8 cellular contexts compared by ENCODE assay signal in genomic region chr19:39846678-39847486, GRCh38. TPM values are rescaled to one million over a fixed set of nuclear protein-coding genes. Genes with fewer than 3 reads are reported as not detected.
DNase-seq lines count a peak whose midpoint lies in the region; ATAC-seq and TF ChIP-seq lines count a peak whose summit lies in the region.

No MANE protein-coding gene starts in this region.

- no peaks in the 10 kb centered on the region for H3K9me3 Mint-ChIP-seq in chondrocyte (ENCODE audit: low read depth)

- peaks cover 21% of the 10 kb centered on the region for H4K20me1 ChIP-seq in KMS-11 (ENCODE audit: insufficient read depth)

- DNase-seq in BJ (ENCODE audit: low read depth) (no peak), chondrocyte (ENCODE audit: low spot score) (no peak), mucosa of descending colon (peak in 1 of 3 donors; percentile 39), nucleus accumbens (lab: John Stamatoyannopoulos, UW) (no peak), LoVo (ENCODE audit: low spot score) (no peak), NCI-H2196 (lab: John Stamatoyannopoulos, UW; ENCODE audit: unreplicated experiment) (no peak), DMS 273 treated with DMSO at 0.1 percent for 48 hours (lab: John Stamatoyannopoulos, UW) (no peak)

- H3K4me3 Mint-ChIP-seq in chondrocyte (ENCODE audit: unreplicated experiment), result peak overlapping the region; percentile 95

- peak overlapping the region; percentile 73; the same call in 1 of the 2 replicates for H3K27ac ChIP-seq in KMS-11

- H3K9ac ChIP-seq in KMS-11, result peak overlapping the region; percentile 95; the same call in 1 of the 2 replicates

- H3K4me1 Mint-ChIP-seq in chondrocyte (ENCODE audit: low read depth), result peaks cover 50% of the 10 kb centered on the region

- H3K27me3 ChIP-seq in BJ (ENCODE audit: control insufficient read depth, insufficient read depth, low read length), result no peaks in the 10 kb centered on the region
- H3K27me3 ChIP-seq in KMS-11 (ENCODE audit: insufficient read depth, low read depth), result no peaks in the 10 kb centered on the region

- H3K36me3 Mint-ChIP-seq in chondrocyte (ENCODE audit: low read depth), result peaks cover 3% of the 10 kb centered on the region

- H3K27ac Mint-ChIP-seq in chondrocyte (ENCODE audit: unreplicated experiment), result peak overlapping the region; percentile 93

- H3K4me3 ChIP-seq in BJ (ENCODE audit: low read depth, low read length) (peak overlapping the region; percentile 67), KMS-11 (IDR thresholded peaks at IDR 0.05; ENCODE audit: insufficient read depth, low read depth, low read length) (no peak overlapping the region), mucosa of descending colon (peak overlapping the region; percentile 48)

- CTCF ChIA-PET in BJ (lab: Yijun Ruan, JAX), result interaction anchor here (0.7 to 7.8 kb wide), 6 partner anchors 8 to 82 kb away, joined by 3 to 104 read pairs (median 6); partner anchors contain the start of gene DYRK1B

- H3K36me3 ChIP-seq in BJ (ENCODE audit: control insufficient read depth, insufficient read depth, low read length), result no peaks in the 10 kb centered on the region
- no peaks in the 10 kb centered on the region for H3K36me3 ChIP-seq in KMS-11 (ENCODE audit: insufficient read depth)
- no peaks in the 10 kb centered on the region for H3K36me3 ChIP-seq in mucosa of descending colon (ENCODE audit: low read depth)

- no peaks in the 10 kb centered on the region for H3K27me3 Mint-ChIP-seq in chondrocyte (ENCODE audit: low read depth)

- peak overlapping the region; percentile 90 for H2AFZ ChIP-seq in KMS-11 (ENCODE audit: low read depth)

- no peaks in the 10 kb centered on the region for H3K9me3 ChIP-seq in mucosa of descending colon

- H3K4me1 ChIP-seq in KMS-11 (ENCODE audit: low read depth, poor library complexity, severe bottlenecking) (peaks cover 26% of the 10 kb centered on the region), mucosa of descending colon (ENCODE audit: low read depth) (peaks cover 24% of the 10 kb centered on the region)

- ATAC-seq in mucosa of descending colon, result peak; percentile 29

- H3K4me2 ChIP-seq in KMS-11, result peak overlapping the region; percentile 78

- peaks cover 43% of the 10 kb centered on the region for H3K79me2 ChIP-seq in KMS-11 (ENCODE audit: insufficient read depth, low read depth)

- intact Hi-C loops in mucosa of descending colon (cut with DNase I, micrococcal nuclease), result no loop called here

- TF ChIP-seq CTCF in BJ (IDR thresholded peaks at IDR 0.05; ENCODE audit: insufficient read depth, low read depth, low read length), result no peak
- TF ChIP-seq CTCF in KMS-11 (conservative IDR thresholded peaks at IDR 0.05; ENCODE audit: low read depth, low read length), result no peak
- TF ChIP-seq CTCF in chondrocyte (IDR thresholded peaks at IDR 0.05), result no peak
- TF ChIP-seq CTCF in mucosa of descending colon (IDR thresholded peaks at IDR 0.05), result no peak

- POLR2A ChIA-PET in BJ (lab: Charles Lee), result interaction anchor here (0.5 to 1.0 kb wide), 2 partner anchors 13 to 362 kb away, joined by 3 to 11 read pairs; partner anchors contain the start of gene DYRK1B

RNA-seq across cellular contexts. Expression of gene FBL, which starts 0.7 kb away (rescaled TPM):
- polyA plus RNA-seq in BJ (2011; rRNA removed), result 228 and 372 TPM in 2 replicates
- 129 and 226 TPM in 2 replicates for polyA minus RNA-seq in BJ (2011; rRNA and poly(A)+ RNA removed)
- total RNA-seq in chondrocyte, result 95.0 to 119 TPM (median 104 TPM) in 3 replicates
- total RNA-seq in mucosa of descending colon, result 100 to 1,000 TPM; 126 to 200 (median 155) TPM

RNA-seq across cellular contexts. Expression of gene DYRK1B, which starts 12.9 kb away (rescaled TPM):
- 6.6 and 8.4 TPM in 2 replicates for polyA plus RNA-seq in BJ (2011; rRNA removed)
- polyA minus RNA-seq in BJ (2011; rRNA and poly(A)+ RNA removed), result 15.1 and 17.1 TPM in 2 replicates
- total RNA-seq in chondrocyte (15.0 to 20.0 TPM (median 19.6 TPM) in 3 replicates), mucosa of descending colon (10 to 100 TPM; 14.5 to 27.2 (median 23.7) TPM)
